Comparison of ENCODE assay signal across 1 cellular context in the genomic region with DNA sequence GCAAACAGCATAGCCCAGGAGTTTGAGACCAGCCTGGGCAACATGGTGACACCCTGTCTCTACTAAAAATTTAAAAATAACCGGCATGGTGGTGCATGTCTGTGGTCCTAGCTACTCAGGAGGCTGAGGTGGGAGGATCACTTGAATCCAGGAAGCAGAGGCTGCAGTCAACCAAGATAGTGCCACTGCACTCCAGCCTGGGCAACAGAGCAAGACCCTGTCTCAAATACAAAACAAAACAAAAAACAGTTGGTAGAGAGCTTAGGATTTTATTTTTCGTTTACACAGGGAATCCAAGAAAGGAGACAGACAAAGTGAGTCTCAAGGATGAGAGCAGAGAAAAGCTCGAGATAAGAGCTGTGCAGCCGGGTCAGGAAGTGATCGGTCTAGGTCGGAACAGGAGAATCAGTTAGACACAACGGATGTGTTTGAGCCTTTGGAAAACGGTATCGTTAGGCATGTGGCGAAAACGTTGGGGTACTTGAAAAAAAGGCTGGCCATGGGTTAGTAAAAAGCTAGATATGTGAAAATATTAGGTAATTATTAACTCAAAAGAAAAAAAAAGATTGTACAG.
TF ChIP-seq lines count a peak whose summit lies in the region.

No MANE protein-coding gene starts in this region.

TF ChIP-seq in GM23338, 12 proteins besides CTCF, POLR2A, EP300 and RAD21 (continued from another document):
- TF ChIP-seq, protein P1, sequence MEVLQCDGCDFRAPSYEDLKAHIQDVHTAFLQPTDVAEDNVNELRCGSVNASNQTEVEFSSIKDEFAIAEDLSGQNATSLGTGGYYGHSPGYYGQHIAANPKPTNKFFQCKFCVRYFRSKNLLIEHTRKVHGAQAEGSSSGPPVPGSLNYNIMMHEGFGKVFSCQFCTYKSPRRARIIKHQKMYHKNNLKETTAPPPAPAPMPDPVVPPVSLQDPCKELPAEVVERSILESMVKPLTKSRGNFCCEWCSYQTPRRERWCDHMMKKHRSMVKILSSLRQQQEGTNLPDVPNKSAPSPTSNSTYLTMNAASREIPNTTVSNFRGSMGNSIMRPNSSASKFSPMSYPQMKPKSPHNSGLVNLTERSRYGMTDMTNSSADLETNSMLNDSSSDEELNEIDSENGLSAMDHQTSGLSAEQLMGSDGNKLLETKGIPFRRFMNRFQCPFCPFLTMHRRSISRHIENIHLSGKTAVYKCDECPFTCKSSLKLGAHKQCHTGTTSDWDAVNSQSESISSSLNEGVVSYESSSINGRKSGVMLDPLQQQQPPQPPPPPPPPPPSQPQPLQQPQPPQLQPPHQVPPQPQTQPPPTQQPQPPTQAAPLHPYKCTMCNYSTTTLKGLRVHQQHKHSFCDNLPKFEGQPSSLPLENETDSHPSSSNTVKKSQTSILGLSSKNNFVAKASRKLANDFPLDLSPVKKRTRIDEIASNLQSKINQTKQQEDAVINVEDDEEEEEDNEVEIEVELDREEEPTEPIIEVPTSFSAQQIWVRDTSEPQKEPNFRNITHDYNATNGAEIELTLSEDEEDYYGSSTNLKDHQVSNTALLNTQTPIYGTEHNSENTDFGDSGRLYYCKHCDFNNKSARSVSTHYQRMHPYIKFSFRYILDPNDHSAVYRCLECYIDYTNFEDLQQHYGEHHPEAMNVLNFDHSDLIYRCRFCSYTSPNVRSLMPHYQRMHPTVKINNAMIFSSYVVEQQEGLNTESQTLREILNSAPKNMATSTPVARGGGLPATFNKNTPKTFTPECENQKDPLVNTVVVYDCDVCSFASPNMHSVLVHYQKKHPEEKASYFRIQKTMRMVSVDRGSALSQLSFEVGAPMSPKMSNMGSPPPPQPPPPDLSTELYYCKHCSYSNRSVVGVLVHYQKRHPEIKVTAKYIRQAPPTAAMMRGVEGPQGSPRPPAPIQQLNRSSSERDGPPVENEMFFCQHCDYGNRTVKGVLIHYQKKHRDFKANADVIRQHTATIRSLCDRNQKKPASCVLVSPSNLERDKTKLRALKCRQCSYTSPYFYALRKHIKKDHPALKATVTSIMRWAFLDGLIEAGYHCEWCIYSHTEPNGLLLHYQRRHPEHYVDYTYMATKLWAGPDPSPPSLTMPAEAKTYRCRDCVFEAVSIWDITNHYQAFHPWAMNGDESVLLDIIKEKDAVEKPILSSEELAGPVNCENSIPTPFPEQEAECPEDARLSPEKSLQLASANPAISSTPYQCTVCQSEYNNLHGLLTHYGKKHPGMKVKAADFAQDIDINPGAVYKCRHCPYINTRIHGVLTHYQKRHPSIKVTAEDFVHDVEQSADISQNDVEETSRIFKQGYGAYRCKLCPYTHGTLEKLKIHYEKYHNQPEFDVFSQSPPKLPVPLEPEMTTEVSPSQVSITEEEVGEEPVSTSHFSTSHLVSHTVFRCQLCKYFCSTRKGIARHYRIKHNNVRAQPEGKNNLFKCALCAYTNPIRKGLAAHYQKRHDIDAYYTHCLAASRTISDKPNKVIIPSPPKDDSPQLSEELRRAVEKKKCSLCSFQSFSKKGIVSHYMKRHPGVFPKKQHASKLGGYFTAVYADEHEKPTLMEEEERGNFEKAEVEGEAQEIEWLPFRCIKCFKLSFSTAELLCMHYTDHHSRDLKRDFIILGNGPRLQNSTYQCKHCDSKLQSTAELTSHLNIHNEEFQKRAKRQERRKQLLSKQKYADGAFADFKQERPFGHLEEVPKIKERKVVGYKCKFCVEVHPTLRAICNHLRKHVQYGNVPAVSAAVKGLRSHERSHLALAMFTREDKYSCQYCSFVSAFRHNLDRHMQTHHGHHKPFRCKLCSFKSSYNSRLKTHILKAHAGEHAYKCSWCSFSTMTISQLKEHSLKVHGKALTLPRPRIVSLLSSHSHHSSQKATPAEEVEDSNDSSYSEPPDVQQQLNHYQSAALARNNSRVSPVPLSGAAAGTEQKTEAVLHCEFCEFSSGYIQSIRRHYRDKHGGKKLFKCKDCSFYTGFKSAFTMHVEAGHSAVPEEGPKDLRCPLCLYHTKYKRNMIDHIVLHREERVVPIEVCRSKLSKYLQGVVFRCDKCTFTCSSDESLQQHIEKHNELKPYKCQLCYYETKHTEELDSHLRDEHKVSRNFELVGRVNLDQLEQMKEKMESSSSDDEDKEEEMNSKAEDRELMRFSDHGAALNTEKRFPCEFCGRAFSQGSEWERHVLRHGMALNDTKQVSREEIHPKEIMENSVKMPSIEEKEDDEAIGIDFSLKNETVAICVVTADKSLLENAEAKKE (CRISPR knock-in tag; IDR thresholded peaks at IDR 0.05): no peak
- TF ChIP-seq, protein P2, sequence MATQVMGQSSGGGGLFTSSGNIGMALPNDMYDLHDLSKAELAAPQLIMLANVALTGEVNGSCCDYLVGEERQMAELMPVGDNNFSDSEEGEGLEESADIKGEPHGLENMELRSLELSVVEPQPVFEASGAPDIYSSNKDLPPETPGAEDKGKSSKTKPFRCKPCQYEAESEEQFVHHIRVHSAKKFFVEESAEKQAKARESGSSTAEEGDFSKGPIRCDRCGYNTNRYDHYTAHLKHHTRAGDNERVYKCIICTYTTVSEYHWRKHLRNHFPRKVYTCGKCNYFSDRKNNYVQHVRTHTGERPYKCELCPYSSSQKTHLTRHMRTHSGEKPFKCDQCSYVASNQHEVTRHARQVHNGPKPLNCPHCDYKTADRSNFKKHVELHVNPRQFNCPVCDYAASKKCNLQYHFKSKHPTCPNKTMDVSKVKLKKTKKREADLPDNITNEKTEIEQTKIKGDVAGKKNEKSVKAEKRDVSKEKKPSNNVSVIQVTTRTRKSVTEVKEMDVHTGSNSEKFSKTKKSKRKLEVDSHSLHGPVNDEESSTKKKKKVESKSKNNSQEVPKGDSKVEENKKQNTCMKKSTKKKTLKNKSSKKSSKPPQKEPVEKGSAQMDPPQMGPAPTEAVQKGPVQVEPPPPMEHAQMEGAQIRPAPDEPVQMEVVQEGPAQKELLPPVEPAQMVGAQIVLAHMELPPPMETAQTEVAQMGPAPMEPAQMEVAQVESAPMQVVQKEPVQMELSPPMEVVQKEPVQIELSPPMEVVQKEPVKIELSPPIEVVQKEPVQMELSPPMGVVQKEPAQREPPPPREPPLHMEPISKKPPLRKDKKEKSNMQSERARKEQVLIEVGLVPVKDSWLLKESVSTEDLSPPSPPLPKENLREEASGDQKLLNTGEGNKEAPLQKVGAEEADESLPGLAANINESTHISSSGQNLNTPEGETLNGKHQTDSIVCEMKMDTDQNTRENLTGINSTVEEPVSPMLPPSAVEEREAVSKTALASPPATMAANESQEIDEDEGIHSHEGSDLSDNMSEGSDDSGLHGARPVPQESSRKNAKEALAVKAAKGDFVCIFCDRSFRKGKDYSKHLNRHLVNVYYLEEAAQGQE (IDR thresholded peaks at IDR 0.05; ENCODE audit: unreplicated experiment): no peak
- TF ChIP-seq ETS1 (IDR thresholded peaks at IDR 0.05): no peak
- TF ChIP-seq JUNB (IDR thresholded peaks at IDR 0.05; ENCODE audit: unreplicated experiment): no peak
